Comparison of ENCODE assay signal across 19 cellular contexts in the genomic region with DNA sequence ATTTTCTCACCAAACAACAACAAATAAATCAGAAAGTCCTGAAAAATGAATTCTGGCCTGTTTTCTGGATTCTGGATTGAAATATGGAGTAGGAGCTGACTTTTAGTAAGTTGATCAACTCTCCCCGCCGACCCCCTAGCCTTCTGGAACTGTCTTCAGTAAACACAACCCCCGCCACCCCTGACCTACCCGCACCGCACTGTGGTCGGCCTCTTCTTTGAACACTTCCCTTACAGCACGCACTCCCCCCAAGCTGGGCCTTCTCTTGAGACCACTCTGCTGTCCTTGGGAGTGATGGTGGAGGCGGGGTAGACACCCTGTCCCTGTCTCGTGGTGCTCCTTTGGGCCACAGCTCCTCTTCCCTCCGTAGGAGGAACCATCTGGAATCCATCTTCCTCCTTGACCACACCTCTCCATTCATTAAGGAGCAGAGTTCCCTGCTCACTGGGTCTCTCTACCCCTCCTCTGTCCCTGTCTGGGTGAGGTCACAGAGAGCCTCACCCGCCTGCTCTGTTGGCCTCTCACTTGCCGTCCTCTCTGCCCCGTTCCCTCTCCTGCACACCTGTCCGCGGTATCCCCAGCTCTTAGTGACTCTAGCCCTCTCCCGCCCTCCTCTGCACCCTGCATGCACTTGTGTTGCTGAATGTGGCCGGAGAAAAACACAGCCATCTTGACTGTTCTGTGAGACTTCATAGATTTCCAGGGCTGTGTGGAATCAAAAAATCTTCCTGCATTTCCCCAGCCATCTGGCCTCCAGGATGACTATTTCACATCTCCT. TPM values are rescaled to one million over a fixed set of nuclear protein-coding genes. Genes with fewer than 3 reads are reported as not detected.
DNase-seq lines count a peak whose midpoint lies in the region; ATAC-seq and TF ChIP-seq lines count a peak whose summit lies in the region.
"Had no signal": no experiment of that assay in that cellular context is flagged by ENCODE, and none has a peak within 500 bp of the region (broad histone marks: within the 10 kb centered on the region; RNA-seq: fewer than 3 reads in every experiment).

No MANE protein-coding gene starts in this region.

- H3K4me3 ChIP-seq in left ventricle myocardium inferior (no peak overlapping the region), gastroesophageal sphincter (no peak overlapping the region), PC-3 (ENCODE audit: low read length) (no peak overlapping the region)
- H3K4me3 ChIP-seq: esophagus squamous epithelium, Peyer's patch, tibial nerve had no signal

- peaks cover 71% of the 10 kb centered on the region for H3K79me2 ChIP-seq in PC-3 (ENCODE audit: low read length)

- H3K4me1 ChIP-seq in left ventricle myocardium inferior, result peaks cover 70% of the 10 kb centered on the region
- peaks cover 8 to 66% (median 38%) of the 10 kb centered on the region in 3 donors for H3K4me1 ChIP-seq in gastroesophageal sphincter
- H3K4me1 ChIP-seq in PC-3 (ENCODE audit: insufficient read depth, low read length), result peaks cover 28% of the 10 kb centered on the region

- TF ChIP-seq POLR2A in gastroesophageal sphincter (IDR thresholded peaks at IDR 0.05), result no peak

- CTCF ChIA-PET in PC-3 (lab: Charles Lee), result no interaction called here

- H3K4me1 Mint-ChIP-seq in activated T-cell treated with anti-CD3 and anti-CD28 coated beads, Interleukin-2, amount 50 U/mL, for 72 hours (ENCODE audit: low read depth), result peaks cover 52% of the 10 kb centered on the region

- TF ChIP-seq CTCF in left ventricle myocardium inferior (IDR thresholded peaks at IDR 0.05; ENCODE audit: borderline replicate concordance), result no peak
- TF ChIP-seq CTCF in gastroesophageal sphincter (IDR thresholded peaks at IDR 0.05), result no peak
- TF ChIP-seq CTCF in PC-3 (conservative IDR thresholded peaks at IDR 0.05; ENCODE audit: low read depth, low read length), result no peak

- TF ChIP-seq EP300 in gastroesophageal sphincter (IDR thresholded peaks at IDR 0.05), result no peak

- H3K9me2 ChIP-seq in PC-3 (replicated peaks; ENCODE audit: low read length), result no peaks in the 10 kb centered on the region

- no peaks in the 10 kb centered on the region for H3K9me3 ChIP-seq in left ventricle myocardium inferior (replicated peaks)
- H3K9me3 ChIP-seq in gastroesophageal sphincter, result no peaks in the 10 kb centered on the region
- no peaks in the 10 kb centered on the region for H3K9me3 ChIP-seq in PC-3 (ENCODE audit: low read length)
- H3K9me3 ChIP-seq: Caco-2, esophagus squamous epithelium, Peyer's patch, tibial nerve had no signal

- no TSS peak for BruUV-seq in PC-3 (replicated peaks; lab: Mats Ljungman, UMichigan)

- DNase-seq in left ventricle myocardium inferior (peak; percentile 12), Right ventricle myocardium inferior (ENCODE audit: missing footprints) (no peak), posterior vena cava (ENCODE audit: low spot score) (peak; percentile 66), PC-3 (no peak), AG20443 (ENCODE audit: low spot score) (no peak)
- DNase-seq in activated T-cell treated with anti-CD3 and anti-CD28 coated beads, Interleukin-2, amount 50 U/mL, for 72 hours, result no peak
- DNase-seq: ACHN; activated CD4-positive, alpha-beta memory T cell treated with anti-CD3 and anti-CD28 coated beads, Interleukin-2, amount 10 ng/mL, durations not matched to agents 7 days and 5 days; Caco-2; esophagus squamous epithelium; hippocampal formation; NCI-H2081; NCI-H774; stimulated activated CD4-positive, alpha-beta T cell treated with anti-CD3 and anti-CD28 coated beads, Interleukin-1b, Interleukin-23, amount 100 ng/mL, for 48 hours had no signal

- ATAC-seq in Right ventricle myocardium inferior, result no peak
- ATAC-seq in gastroesophageal sphincter, result no peak
- ATAC-seq in activated T-cell treated with anti-CD3 and anti-CD28 coated beads, Interleukin-2, amount 50 U/mL, for 72 hours (replicated peaks in 1 of 2), result no peak
- no peak for ATAC-seq in PC-3
- ATAC-seq in HG03354 (IDR thresholded peaks at IDR 0.05; ENCODE audit: poor library complexity, severe bottlenecking, unreplicated experiment), result no peak
- ATAC-seq: activated T-helper 17 cell treated with anti-CD3 and anti-CD28 coated beads, Interleukin-2, amount 50 U/mL, for 72 hours had no signal

- no peaks in the 10 kb centered on the region for H3K36me3 Mint-ChIP-seq in activated T-cell treated with anti-CD3 and anti-CD28 coated beads, Interleukin-2, amount 50 U/mL, for 72 hours (ENCODE audit: insufficient read depth in 2 of 2)

- H3K27me3 ChIP-seq in left ventricle myocardium inferior (ENCODE audit: low read depth), result no peaks in the 10 kb centered on the region
- H3K27me3 ChIP-seq in gastroesophageal sphincter, result no peaks in the 10 kb centered on the region
- H3K27me3 ChIP-seq in PC-3 (ENCODE audit: low read length), result no peaks in the 10 kb centered on the region
- H3K27me3 ChIP-seq: esophagus squamous epithelium, Peyer's patch, tibial nerve had no signal

- H2AFZ ChIP-seq in PC-3 (ENCODE audit: low read length), result no peak overlapping the region

- 83 to 85% methylated on average over 14 to 16 of the region's 17 CpGs for WGBS in gastroesophageal sphincter (ENCODE audit: low coverage in 1 of 2), 2 donors

- H3K27ac ChIP-seq in left ventricle myocardium inferior (replicated peaks) (peak overlapping the region; percentile 35), gastroesophageal sphincter (peak overlapping the region in 3 of 4 donors; percentile 61 to 69 (median 67)), PC-3 (ENCODE audit: low read length) (no peak overlapping the region)

- H3K27me3 Mint-ChIP-seq in activated T-cell treated with anti-CD3 and anti-CD28 coated beads, Interleukin-2, amount 50 U/mL, for 72 hours (ENCODE audit: low read depth), result no peaks in the 10 kb centered on the region
- H3K27me3 Mint-ChIP-seq: activated CD4-positive, alpha-beta memory T cell treated with anti-CD3 and anti-CD28 coated beads, Interleukin-2, amount 10 ng/mL, durations not matched to agents 7 days and 5 days; activated T-helper 17 cell treated with anti-CD3 and anti-CD28 coated beads, Interleukin-2, amount 50 U/mL, for 72 hours had no signal

- H4K20me1 ChIP-seq in PC-3 (ENCODE audit: low read length), result no peaks in the 10 kb centered on the region

- no peak overlapping the region for H3K9ac ChIP-seq in PC-3 (ENCODE audit: low read length)

- no peaks in the 10 kb centered on the region for H3K9me3 Mint-ChIP-seq in activated T-cell treated with anti-CD3 and anti-CD28 coated beads, Interleukin-2, amount 50 U/mL, for 72 hours
- H3K9me3 Mint-ChIP-seq: activated CD4-positive, alpha-beta memory T cell treated with anti-CD3 and anti-CD28 coated beads, Interleukin-2, amount 10 ng/mL, durations not matched to agents 7 days and 5 days; activated T-helper 17 cell treated with anti-CD3 and anti-CD28 coated beads, Interleukin-2, amount 50 U/mL, for 72 hours had no signal

- intact Hi-C loops in left ventricle myocardium inferior (cut with micrococcal nuclease) (no loop called here), Right ventricle myocardium inferior (cut with DNase I) (no loop called here), posterior vena cava (cut with DNase I) (no loop called here), PC-3 (cut with micrococcal nuclease) (no loop called here)

- H3K36me3 ChIP-seq in left ventricle myocardium inferior, result no peaks in the 10 kb centered on the region
- no peaks in the 10 kb centered on the region for H3K36me3 ChIP-seq in gastroesophageal sphincter
- no peaks in the 10 kb centered on the region for H3K36me3 ChIP-seq in PC-3 (ENCODE audit: low read depth, low read length)
- H3K36me3 ChIP-seq: esophagus squamous epithelium, Peyer's patch, tibial nerve had no signal

- no peak overlapping the region for H3K4me3 Mint-ChIP-seq in activated T-cell treated with anti-CD3 and anti-CD28 coated beads, Interleukin-2, amount 50 U/mL, for 72 hours
- H3K4me3 Mint-ChIP-seq: activated CD4-positive, alpha-beta memory T cell treated with anti-CD3 and anti-CD28 coated beads, Interleukin-2, amount 10 ng/mL, durations not matched to agents 7 days and 5 days; activated T-helper 17 cell treated with anti-CD3 and anti-CD28 coated beads, Interleukin-2, amount 50 U/mL, for 72 hours had no signal

- H3F3A ChIP-seq in PC-3 (ENCODE audit: low read length, unreplicated experiment), result no peaks in the 10 kb centered on the region

- H3K4me2 ChIP-seq in PC-3 (ENCODE audit: low read length), result no peak overlapping the region

- H3K27ac Mint-ChIP-seq in activated T-cell treated with anti-CD3 and anti-CD28 coated beads, Interleukin-2, amount 50 U/mL, for 72 hours, result no peak overlapping the region
- H3K27ac Mint-ChIP-seq: activated CD4-positive, alpha-beta memory T cell treated with anti-CD3 and anti-CD28 coated beads, Interleukin-2, amount 10 ng/mL, durations not matched to agents 7 days and 5 days; activated T-helper 17 cell treated with anti-CD3 and anti-CD28 coated beads, Interleukin-2, amount 50 U/mL, for 72 hours had no signal

- POLR2A ChIA-PET in PC-3 (lab: Charles Lee; ENCODE audit: unreplicated experiment), result interaction anchor here (0.6 kb wide), 1 partner anchor 40 kb away, joined by 4 read pairs; no protein-coding TSS in a partner anchor

RNA-seq across cellular contexts. Expression of a gene that starts 19.1 kb away (rescaled TPM):
- total RNA-seq in left ventricle myocardium inferior (12.3 TPM), Right ventricle myocardium inferior (15.0 TPM), gastroesophageal sphincter (10 to 100 TPM; 19.9 to 27.9 (median 21.6) TPM), posterior vena cava (10 to 100 TPM; 19.6 to 30.4 TPM), PC-3 (2014; rRNA removed) (21.5 and 24.9 TPM in 2 replicates)
- total RNA-seq in activated T-cell treated with anti-CD3 and anti-CD28 coated beads, Interleukin-2, amount 50 U/mL, for 72 hours, result 10 to 100 TPM; 22.6 to 29.8 TPM

Comparison
In these comparisons a context has a peak if more than half of its experiments do, and no peak if none do; other contexts are left out.
1. DNase-seq: peak in left ventricle myocardium inferior (single experiment) and posterior vena cava (single experiment); none in Right ventricle myocardium inferior (single experiment), activated T-cell treated with anti-CD3 and anti-CD28 coated beads, Interleukin-2, amount 50 U/mL, for 72 hours (0 of 2), PC-3 (single experiment) and AG20443 (single experiment).